ENCODE assay signal across 1 cellular context in the genomic region with DNA sequence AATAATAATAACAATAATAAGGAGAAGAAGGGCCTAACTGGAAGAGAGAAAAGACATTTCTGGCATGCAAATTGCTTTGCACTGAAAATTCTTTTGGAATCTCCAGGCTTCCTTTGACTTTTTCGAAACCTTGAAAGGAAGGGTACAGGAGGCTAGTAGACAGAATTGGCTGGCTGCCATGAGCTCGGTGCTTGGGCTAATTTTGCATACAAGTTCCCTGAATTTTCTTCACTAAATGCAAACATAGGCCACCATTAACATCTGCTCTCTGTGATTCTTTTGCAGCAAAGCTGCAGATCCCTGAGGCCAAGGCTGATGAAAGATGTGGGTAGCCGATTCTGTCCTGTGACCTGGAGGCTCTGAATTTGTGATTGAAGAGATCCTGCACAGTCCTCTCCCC.
TF ChIP-seq lines count a peak whose summit lies in the region.

No MANE protein-coding gene starts in this region.

TF ChIP-seq in HepG2, 621 proteins besides CTCF, POLR2A, EP300 and RAD21 (continued from another document):
- TF ChIP-seq, protein P1, sequence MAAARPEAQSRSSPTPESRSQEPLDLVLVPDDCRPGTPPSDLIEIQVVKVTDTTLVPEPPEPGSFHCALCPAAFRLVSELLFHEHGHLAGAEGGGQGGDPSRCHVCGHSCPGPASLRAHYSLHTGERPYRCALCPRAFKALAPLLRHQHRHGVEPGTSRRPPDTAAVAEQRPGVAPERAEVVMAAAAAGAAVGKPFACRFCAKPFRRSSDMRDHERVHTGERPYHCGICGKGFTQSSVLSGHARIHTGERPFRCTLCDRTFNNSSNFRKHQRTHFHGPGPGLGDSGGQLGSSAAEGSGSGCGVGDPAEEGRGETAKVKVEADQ (CRISPR knock-in tag; IDR thresholded peaks at IDR 0.05; ENCODE audit: borderline replicate concordance), result no peak
- no peak for TF ChIP-seq KMT2B (CRISPR knock-in tag; IDR thresholded peaks at IDR 0.05)
- no peak for TF ChIP-seq ZNF274 (CRISPR knock-in tag; IDR thresholded peaks at IDR 0.05)
